In genomic region chr1:12011998-12012397, GRCh38 we compare ENCODE assay signal across 24 cellular contexts. TPM values are rescaled to one million over a fixed set of nuclear protein-coding genes. Genes with fewer than 3 reads are reported as not detected.
DNase-seq lines count a peak whose midpoint lies in the region; ATAC-seq, FAIRE-seq and TF ChIP-seq lines count a peak whose summit lies in the region.
"Had no signal": no experiment of that assay in that cellular context is flagged by ENCODE, and none has a peak within 500 bp of the region (broad histone marks: within the 10 kb centered on the region; RNA-seq: fewer than 3 reads in every experiment).

No MANE protein-coding gene starts in this region.

- DNase-seq in activated T-cell treated with anti-CD3 and anti-CD28 coated beads, Interleukin-2, amount 50 U/mL, for 24 hours = no peak
- DNase-seq in activated T-cell treated with anti-CD3 and anti-CD28 coated beads for 4 hours (no peak), HFFc6 (no peak), HepG2 (ENCODE audit: low spot score) (no peak), DMS53 treated with DMSO at 0.1 percent for 48 hours (lab: John Stamatoyannopoulos, UW; ENCODE audit: unreplicated experiment) (no peak)
- DNase-seq in activated effector memory CD4-positive, alpha-beta T cell treated with Interleukin-2 at 50 U/mL for 16 hours = no peak
- DNase-seq: ACHN; activated effector memory CD4-positive, alpha-beta T cell treated with anti-CD3 and anti-CD28 coated beads, Interleukin-2, amount 50 U/mL, for 16 hours; central memory CD4-positive, alpha-beta T cell; GOT3; immature natural killer cell; NCI-H1417; NCI-H2107; pancreas; right cardiac atrium; RPMI8226; T1000; upper lobe of left lung had no signal

- no peaks in the 10 kb centered on the region for H4K20me1 ChIP-seq in HepG2 (ENCODE audit: insufficient read depth, low read length)

- H3K4me1 Mint-ChIP-seq in activated T-cell treated with anti-CD3 and anti-CD28 coated beads, Interleukin-2, amount 50 U/mL, for 24 hours (ENCODE audit: low read depth) = peaks cover 30% of the 10 kb centered on the region
- H3K4me1 Mint-ChIP-seq in HFFc6 (ENCODE audit: low read depth) = peaks cover 38% of the 10 kb centered on the region
- H3K4me1 Mint-ChIP-seq in activated T-helper 17 cell treated with anti-CD3 and anti-CD28 coated beads, Interleukin-2, amount 50 U/mL, for 72 hours = peaks cover 24% of the 10 kb centered on the region
- H3K4me1 Mint-ChIP-seq: immature natural killer cell had no signal

- in situ Hi-C loops in HepG2 (cut with HindIII; ENCODE audit: extremely low pct_ligation_motif_present, low pct_unique_long_range_greater_than_20kb) = no loop called here

- no TSS peak for BruUV-seq in HepG2 (replicated peaks; lab: Mats Ljungman, UMichigan)

- TF ChIP-seq POLR2A in HepG2 (IDR thresholded peaks at IDR 0.05; ENCODE audit: insufficient read depth in 1 of 2, low read depth in 2 of 2, low read length in 2 of 2) = no peak

- POLR2A ChIA-PET in HepG2 (lab: Yijun Ruan, JAX) = no interaction called here

- TF ChIP-seq CTCF in HFFc6 (IDR thresholded peaks at IDR 0.05) (no peak), parathyroid adenoma (IDR thresholded peaks at IDR 0.05) (no peak), HepG2 (CRISPR knock-in tag; IDR thresholded peaks at IDR 0.05) (no peak)

- intact Hi-C loops in HepG2 (cut with micrococcal nuclease; ENCODE audit: unreplicated experiment) = no loop called here

- TF ChIP-seq RAD21 in HepG2 (CRISPR knock-in tag; IDR thresholded peaks at IDR 0.05) = no peak

- no peak overlapping the region for H3K4me3 Mint-ChIP-seq in activated T-cell treated with anti-CD3 and anti-CD28 coated beads, Interleukin-2, amount 50 U/mL, for 24 hours
- no peak overlapping the region for H3K4me3 Mint-ChIP-seq in HFFc6
- H3K4me3 Mint-ChIP-seq in activated T-helper 17 cell treated with anti-CD3 and anti-CD28 coated beads, Interleukin-2, amount 50 U/mL, for 72 hours = peak overlapping the region; percentile 80
- H3K4me3 Mint-ChIP-seq: immature natural killer cell; naive thymus-derived CD8-positive, alpha-beta T cell had no signal

- peaks cover 73% of the 10 kb centered on the region for H3K36me3 Mint-ChIP-seq in activated T-cell treated with anti-CD3 and anti-CD28 coated beads, Interleukin-2, amount 50 U/mL, for 24 hours (ENCODE audit: low read depth)
- H3K36me3 Mint-ChIP-seq in HFFc6 (ENCODE audit: low read depth) = peaks cover 17% of the 10 kb centered on the region
- H3K36me3 Mint-ChIP-seq in activated T-helper 17 cell treated with anti-CD3 and anti-CD28 coated beads, Interleukin-2, amount 50 U/mL, for 72 hours (ENCODE audit: low read depth) = peaks cover 71% of the 10 kb centered on the region

- peaks cover 13% of the 10 kb centered on the region for H3K4me1 ChIP-seq in parathyroid adenoma
- no peaks in the 10 kb centered on the region for H3K4me1 ChIP-seq in HepG2 (ENCODE audit: insufficient read depth, low read length)
- H3K4me1 ChIP-seq: pancreas had no signal

- H3K27me3 ChIP-seq in parathyroid adenoma (ENCODE audit: control insufficient read depth, insufficient read depth, low read length) (no peaks in the 10 kb centered on the region), HepG2 (ENCODE audit: control insufficient read depth in 1 of 2, insufficient read depth in 2 of 2, low read length in 2 of 2) (no peaks in the 10 kb centered on the region)
- H3K27me3 ChIP-seq: left lung, pancreas, upper lobe of left lung had no signal

- H3K9me3 ChIP-seq in parathyroid adenoma (ENCODE audit: control insufficient read depth, low read length) (no peaks in the 10 kb centered on the region), HepG2 (ENCODE audit: low read length) (no peaks in the 10 kb centered on the region)
- H3K9me3 ChIP-seq: left lung, pancreas, upper lobe of left lung had no signal

- H3K79me2 ChIP-seq in parathyroid adenoma = no peaks in the 10 kb centered on the region
- no peaks in the 10 kb centered on the region for H3K79me2 ChIP-seq in HepG2 (ENCODE audit: insufficient read depth, low read length)

- WGBS in HepG2 (ENCODE audit: low lambda C conversion rate) = 94% methylated on average over 4 of the region's 4 CpGs

- peak overlapping the region; percentile 87 for H3K27ac Mint-ChIP-seq in activated T-cell treated with anti-CD3 and anti-CD28 coated beads, Interleukin-2, amount 50 U/mL, for 24 hours
- H3K27ac Mint-ChIP-seq in HFFc6 = peak overlapping the region; percentile 3; the same call in 1 of the 2 replicates
- peak overlapping the region; percentile 96 for H3K27ac Mint-ChIP-seq in activated T-helper 17 cell treated with anti-CD3 and anti-CD28 coated beads, Interleukin-2, amount 50 U/mL, for 72 hours
- H3K27ac Mint-ChIP-seq: immature natural killer cell had no signal

- no peak for FAIRE-seq in HepG2 (lab: Jason Lieb, UNC)
- FAIRE-seq: pancreas had no signal

- H3K4me2 ChIP-seq in parathyroid adenoma (ENCODE audit: low read length) = no peak overlapping the region
- H3K4me2 ChIP-seq in HepG2 (ENCODE audit: low read depth, low read length) = no peak overlapping the region

- H3K9ac ChIP-seq in parathyroid adenoma (no peak overlapping the region), HepG2 (ENCODE audit: insufficient read depth, low read depth, low read length) (no peak overlapping the region)

- peak overlapping the region; percentile 78 for H3K27ac ChIP-seq in parathyroid adenoma
- H3K27ac ChIP-seq in HepG2 (ENCODE audit: extremely low read length, insufficient read depth, low read length) = no peak overlapping the region
- H3K27ac ChIP-seq: C4-2B, left lung, pancreas, upper lobe of left lung had no signal

- CTCF ChIA-PET in HepG2 (lab: Yijun Ruan, JAX; ENCODE audit: low intra/inter-chr PET ratio, low total read pairs) = no interaction called here

- no peaks in the 10 kb centered on the region for H3K27me3 Mint-ChIP-seq in activated T-cell treated with anti-CD3 and anti-CD28 coated beads, Interleukin-2, amount 50 U/mL, for 24 hours
- no peaks in the 10 kb centered on the region; the same call in 1 of the 2 replicates for H3K27me3 Mint-ChIP-seq in HFFc6 (ENCODE audit: insufficient read depth)
- no peaks in the 10 kb centered on the region for H3K27me3 Mint-ChIP-seq in activated T-helper 17 cell treated with anti-CD3 and anti-CD28 coated beads, Interleukin-2, amount 50 U/mL, for 72 hours
- H3K27me3 Mint-ChIP-seq: naive thymus-derived CD8-positive, alpha-beta T cell had no signal

- no peaks in the 10 kb centered on the region for H3K36me3 ChIP-seq in parathyroid adenoma (ENCODE audit: control insufficient read depth, insufficient read depth, low read length)
- peaks cover 25 to 42% of the 10 kb centered on the region in 2 experiments for H3K36me3 ChIP-seq in HepG2 (replicated peaks in 1 of 2; ENCODE audit: control insufficient read depth in 1 of 2, insufficient read depth in 2 of 2, low read length in 2 of 2)

- ATAC-seq in activated T-helper 17 cell treated with anti-CD3 and anti-CD28 coated beads, Interleukin-2, amount 50 U/mL, for 72 hours (replicated peaks) = no peak
- ATAC-seq in HepG2 = no peak
- ATAC-seq: left lung; naive thymus-derived CD8-positive, alpha-beta T cell; pancreas; SK-N-SH treated with all-trans-retinoic acid at 6 μM for 48 hours had no signal

- H2AFZ ChIP-seq in parathyroid adenoma (no peak overlapping the region), HepG2 (ENCODE audit: low read length) (no peak overlapping the region)

- TF ChIP-seq EP300 in HepG2 (IDR thresholded peaks at IDR 0.05; ENCODE audit: low read depth in 2 of 2, low read length in 2 of 2) (no peak), HepG2 (CRISPR knock-in tag; IDR thresholded peaks at IDR 0.05; ENCODE audit: borderline replicate concordance) (no peak)

- no peak overlapping the region for H3K4me3 ChIP-seq in parathyroid adenoma (ENCODE audit: low read depth, low read length)
- no peak overlapping the region for H3K4me3 ChIP-seq in HepG2 (replicated peaks in 1 of 3; ENCODE audit: insufficient read depth in 1 of 3, low read depth in 2 of 3, low read length in 3 of 3)
- H3K4me3 ChIP-seq: left lung, pancreas, upper lobe of left lung had no signal

- H3K9me3 Mint-ChIP-seq in activated T-cell treated with anti-CD3 and anti-CD28 coated beads, Interleukin-2, amount 50 U/mL, for 24 hours = no peaks in the 10 kb centered on the region
- H3K9me3 Mint-ChIP-seq in HFFc6 = no peaks in the 10 kb centered on the region
- H3K9me3 Mint-ChIP-seq in activated T-helper 17 cell treated with anti-CD3 and anti-CD28 coated beads, Interleukin-2, amount 50 U/mL, for 72 hours = no peaks in the 10 kb centered on the region
- H3K9me3 Mint-ChIP-seq: immature natural killer cell; naive thymus-derived CD8-positive, alpha-beta T cell had no signal

RNA-seq across cellular contexts. Expression of gene MIIP, which starts 7.3 kb away (rescaled TPM):
- total RNA-seq in HFFc6 (2021; fragmentation: NEBNext Ultra II Directional; extraction: Animal tissue kit (Norgen Biotek cat#: 25700)) = 10 to 100 TPM in 5 of 6 experiments, 1 to 10 TPM in 1; 9.9 to 14.8 (median 12.6) TPM
- total RNA-seq in activated T-helper 17 cell treated with anti-CD3 and anti-CD28 coated beads, Interleukin-2, amount 50 U/mL, for 72 hours = 100 to 1,000 TPM in 1 of 2 donors, 10 to 100 TPM in 1; 51.1 to 115 TPM
- 23.6 and 35.2 TPM in 2 replicates for total RNA-seq in HepG2 (2016; rRNA removed; fragmentation: Illumina TruSeq; extraction: Trizol)
- total RNA-seq in HepG2 (2016; cell fraction: cytosol; rRNA removed; fragmentation: Illumina TruSeq; extraction: Trizol; ENCODE audit: low read depth) = 52.3 and 57.6 TPM in 2 replicates
- total RNA-seq in HepG2 (2016; cell fraction: insoluble cytoplasmic fraction; rRNA removed; fragmentation: Illumina TruSeq; extraction: Trizol) = 21.8 and 38.2 TPM in 2 replicates
- total RNA-seq in HepG2 (2016; cell fraction: membrane; rRNA removed; fragmentation: Illumina TruSeq; extraction: Trizol) = 42.3 and 49.9 TPM in 2 replicates
- total RNA-seq in HepG2 (2016; cell fraction: nucleus; rRNA removed; fragmentation: Illumina TruSeq; extraction: Trizol) = 27.2 and 31.9 TPM in 2 replicates
- polyA plus RNA-seq in HepG2 (2011; rRNA removed) = 23.0 and 31.1 TPM in 2 replicates
- 11.2 and 20.9 TPM in 2 replicates for polyA plus RNA-seq in HepG2 (2011; cell fraction: cytosol; rRNA removed)
- 166 and 217 TPM in 2 replicates for polyA plus RNA-seq in HepG2 (2011; cell fraction: nucleus; rRNA removed)
- 9.1 and 20.3 TPM in 2 replicates for polyA plus RNA-seq in HepG2 (2012)
- polyA plus RNA-seq in HepG2 (2016; cell fraction: cytosol; fragmentation: Illumina TruSeq; extraction: Trizol; ENCODE audit: low read depth) = 34.0 and 38.2 TPM in 2 replicates
- polyA plus RNA-seq in HepG2 (2016; cell fraction: insoluble cytoplasmic fraction; fragmentation: Illumina TruSeq; extraction: Trizol; ENCODE audit: low read depth) = 17.3 and 17.8 TPM in 2 replicates
- 27.7 and 34.3 TPM in 2 replicates for polyA plus RNA-seq in HepG2 (2016; cell fraction: membrane; fragmentation: Illumina TruSeq; extraction: Trizol; ENCODE audit: low read depth)
- polyA plus RNA-seq in HepG2 (2016; cell fraction: nucleus; fragmentation: Illumina TruSeq; extraction: Trizol; ENCODE audit: insufficient read depth, low read depth) = 63.8 and 70.7 TPM in 2 replicates
- 17.1 and 28.4 TPM in 2 replicates for polyA minus RNA-seq in HepG2 (2011; rRNA and poly(A)+ RNA removed; ENCODE audit: low replicate concordance)
- polyA minus RNA-seq in HepG2 (2011; cell fraction: cytosol; rRNA and poly(A)+ RNA removed) = 6.1 and 8.6 TPM in 2 replicates
- polyA minus RNA-seq in HepG2 (2011; cell fraction: nucleus; rRNA and poly(A)+ RNA removed) = 11.1 and 14.7 TPM in 2 replicates

RNA-seq across cellular contexts. Expression of gene MFN2, which starts 31.8 kb away (rescaled TPM):
- total RNA-seq in HFFc6 (2021; fragmentation: NEBNext Ultra II Directional; extraction: Animal tissue kit (Norgen Biotek cat#: 25700)) = 100 to 1,000 TPM in 4 of 6 experiments, 10 to 100 TPM in 2; 92.8 to 112 (median 101) TPM
- 10 to 100 TPM; 46.5 to 70.1 TPM for total RNA-seq in activated T-helper 17 cell treated with anti-CD3 and anti-CD28 coated beads, Interleukin-2, amount 50 U/mL, for 72 hours
- 60.9 and 76.3 TPM in 2 replicates for total RNA-seq in HepG2 (2016; rRNA removed; fragmentation: Illumina TruSeq; extraction: Trizol)
- 7.7 and 8.0 TPM in 2 replicates for total RNA-seq in HepG2 (2016; cell fraction: cytosol; rRNA removed; fragmentation: Illumina TruSeq; extraction: Trizol; ENCODE audit: low read depth)
- 61.5 and 70.2 TPM in 2 replicates for total RNA-seq in HepG2 (2016; cell fraction: insoluble cytoplasmic fraction; rRNA removed; fragmentation: Illumina TruSeq; extraction: Trizol)
- total RNA-seq in HepG2 (2016; cell fraction: membrane; rRNA removed; fragmentation: Illumina TruSeq; extraction: Trizol) = 31.8 and 32.8 TPM in 2 replicates
- total RNA-seq in HepG2 (2016; cell fraction: nucleus; rRNA removed; fragmentation: Illumina TruSeq; extraction: Trizol) = 38.7 and 39.7 TPM in 2 replicates
- 38.7 and 41.0 TPM in 2 replicates for polyA plus RNA-seq in HepG2 (2011; rRNA removed)
- polyA plus RNA-seq in HepG2 (2011; cell fraction: cytosol; rRNA removed) = 31.7 and 32.9 TPM in 2 replicates
- polyA plus RNA-seq in HepG2 (2011; cell fraction: nucleus; rRNA removed) = 49.1 and 52.9 TPM in 2 replicates
- 42.4 and 55.4 TPM in 2 replicates for polyA plus RNA-seq in HepG2 (2012)
- 4.0 and 4.2 TPM in 2 replicates for polyA plus RNA-seq in HepG2 (2016; cell fraction: cytosol; fragmentation: Illumina TruSeq; extraction: Trizol; ENCODE audit: low read depth)
- 52.2 and 60.5 TPM in 2 replicates for polyA plus RNA-seq in HepG2 (2016; cell fraction: insoluble cytoplasmic fraction; fragmentation: Illumina TruSeq; extraction: Trizol; ENCODE audit: low read depth)
- 14.0 and 14.3 TPM in 2 replicates for polyA plus RNA-seq in HepG2 (2016; cell fraction: membrane; fragmentation: Illumina TruSeq; extraction: Trizol; ENCODE audit: low read depth)
- polyA plus RNA-seq in HepG2 (2016; cell fraction: nucleus; fragmentation: Illumina TruSeq; extraction: Trizol; ENCODE audit: insufficient read depth, low read depth) = 45.1 and 48.2 TPM in 2 replicates
- polyA minus RNA-seq in HepG2 (2011; rRNA and poly(A)+ RNA removed; ENCODE audit: low replicate concordance) = 83.9 and 88.4 TPM in 2 replicates
- 26.6 and 33.4 TPM in 2 replicates for polyA minus RNA-seq in HepG2 (2011; cell fraction: cytosol; rRNA and poly(A)+ RNA removed)
- polyA minus RNA-seq in HepG2 (2011; cell fraction: nucleus; rRNA and poly(A)+ RNA removed) = 22.5 and 40.8 TPM in 2 replicates

RNA-seq across cellular contexts. Expression of gene TNFRSF8, which starts 51.1 kb away (rescaled TPM):
- under 1 TPM in 1 of 6 experiments, not detected in 5; 0.07 TPM for total RNA-seq in HFFc6 (2021; fragmentation: NEBNext Ultra II Directional; extraction: Animal tissue kit (Norgen Biotek cat#: 25700))
- total RNA-seq in activated T-helper 17 cell treated with anti-CD3 and anti-CD28 coated beads, Interleukin-2, amount 50 U/mL, for 72 hours = 100 to 1,000 TPM in 1 of 2 donors, 10 to 100 TPM in 1; 35.3 to 216 TPM
- total RNA-seq in HepG2 (2016; rRNA removed; fragmentation: Illumina TruSeq; extraction: Trizol) = not detected in 2 replicates
- not detected in 2 replicates for total RNA-seq in HepG2 (2016; cell fraction: cytosol; rRNA removed; fragmentation: Illumina TruSeq; extraction: Trizol; ENCODE audit: low read depth)
- not detected in 2 replicates for total RNA-seq in HepG2 (2016; cell fraction: insoluble cytoplasmic fraction; rRNA removed; fragmentation: Illumina TruSeq; extraction: Trizol)
- not detected in 2 replicates for total RNA-seq in HepG2 (2016; cell fraction: membrane; rRNA removed; fragmentation: Illumina TruSeq; extraction: Trizol)
- not detected in 2 replicates for total RNA-seq in HepG2 (2016; cell fraction: nucleus; rRNA removed; fragmentation: Illumina TruSeq; extraction: Trizol)
- polyA plus RNA-seq in HepG2 (2011; rRNA removed) = not detected in 2 replicates
- not detected in 2 replicates for polyA plus RNA-seq in HepG2 (2011; cell fraction: cytosol; rRNA removed)
- not detected in 2 replicates for polyA plus RNA-seq in HepG2 (2011; cell fraction: nucleus; rRNA removed)
- polyA plus RNA-seq in HepG2 (2012) = not detected in 2 replicates
- polyA plus RNA-seq in HepG2 (2016; cell fraction: cytosol; fragmentation: Illumina TruSeq; extraction: Trizol; ENCODE audit: low read depth) = not detected in 2 replicates
- polyA plus RNA-seq in HepG2 (2016; cell fraction: insoluble cytoplasmic fraction; fragmentation: Illumina TruSeq; extraction: Trizol; ENCODE audit: low read depth) = not detected in 2 replicates
- polyA plus RNA-seq in HepG2 (2016; cell fraction: membrane; fragmentation: Illumina TruSeq; extraction: Trizol; ENCODE audit: low read depth) = not detected in 2 replicates
- not detected in 2 replicates for polyA plus RNA-seq in HepG2 (2016; cell fraction: nucleus; fragmentation: Illumina TruSeq; extraction: Trizol; ENCODE audit: insufficient read depth, low read depth)
- polyA minus RNA-seq in HepG2 (2011; rRNA and poly(A)+ RNA removed; ENCODE audit: low replicate concordance) = 0.30 TPM in 1 of 2 replicates, not detected in the other
- not detected in 2 replicates for polyA minus RNA-seq in HepG2 (2011; cell fraction: cytosol; rRNA and poly(A)+ RNA removed)
- polyA minus RNA-seq in HepG2 (2011; cell fraction: nucleus; rRNA and poly(A)+ RNA removed) = not detected in 2 replicates
- total RNA-seq: naive thymus-derived CD8-positive, alpha-beta T cell had no signal
- polyA plus RNA-seq: naive thymus-derived CD8-positive, alpha-beta T cell had no signal

Comparison
In these comparisons a context has a peak if more than half of its experiments do, and no peak if none do; other contexts are left out.
1. H3K27ac Mint-ChIP-seq: peak in every context shown above with its lines; median percentile 96 in activated T-helper 17 cell treated with anti-CD3 and anti-CD28 coated beads, Interleukin-2, amount 50 U/mL, for 72 hours; 87 in activated T-cell treated with anti-CD3 and anti-CD28 coated beads, Interleukin-2, amount 50 U/mL, for 24 hours; 3 in HFFc6.
2. RNA of gene TNFRSF8, which starts 51.1 kb away (total RNA-seq): 35.3 to 216 TPM in activated T-helper 17 cell treated with anti-CD3 and anti-CD28 coated beads, Interleukin-2, amount 50 U/mL, for 72 hours; 0.07 TPM in HFFc6 and not detected in HepG2; every median in the first group is over 10 times any median in the second.